In the genomic region with DNA sequence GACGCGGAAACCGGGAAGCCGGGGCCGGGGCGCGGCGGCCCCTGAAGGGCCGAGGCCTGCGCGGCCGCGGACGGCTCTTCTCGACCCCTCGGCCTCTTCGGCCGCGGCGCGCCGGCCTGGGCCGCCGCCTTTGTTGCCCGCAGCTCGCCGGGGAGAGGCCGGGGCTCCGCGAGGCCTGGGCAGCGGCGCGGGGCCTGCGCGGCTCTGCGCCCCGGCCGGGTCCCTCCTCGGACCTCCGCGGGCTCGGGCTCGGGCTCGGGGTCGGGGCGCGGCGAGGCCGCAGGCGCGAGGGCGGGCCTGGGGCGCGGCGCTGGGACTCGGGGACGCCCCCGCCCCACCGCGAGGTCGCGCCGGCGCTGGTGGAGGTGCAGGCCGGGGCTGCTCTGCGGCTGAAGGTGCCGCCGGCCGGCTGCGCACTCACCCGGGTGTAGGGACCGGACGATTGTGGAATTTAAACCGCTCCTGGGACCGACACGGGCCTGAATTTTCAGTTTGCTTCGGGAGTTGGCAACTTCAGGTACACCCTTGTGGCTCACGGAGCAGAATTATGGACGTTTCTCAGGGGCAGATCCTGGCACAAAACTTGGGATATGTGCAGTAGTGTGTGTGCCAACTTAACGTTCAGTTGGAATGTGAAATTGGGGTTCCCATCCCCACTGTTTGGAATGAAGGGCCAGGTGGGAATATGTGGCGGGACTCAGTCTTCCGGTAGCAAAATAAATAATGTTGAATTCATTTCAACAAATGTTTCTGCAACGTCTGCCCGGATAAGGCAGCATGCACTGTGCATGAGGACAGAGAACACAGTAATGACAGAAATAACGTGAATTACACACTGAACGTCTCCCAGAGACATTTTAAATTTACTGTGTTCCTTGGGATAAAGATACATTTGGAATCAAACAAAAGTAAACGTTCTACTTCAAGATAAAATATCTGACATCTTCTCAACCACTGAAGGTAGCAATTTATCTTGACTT, we compare ENCODE assay signal across 1 cellular context.
TF ChIP-seq lines count a peak whose summit lies in the region.

No MANE protein-coding gene starts in this region.

TF ChIP-seq in HepG2, 621 proteins besides CTCF, POLR2A, EP300 and RAD21 (continued from another document and continues in another):
- peak; percentile 6 for TF ChIP-seq SAP130 (CRISPR knock-in tag; IDR thresholded peaks at IDR 0.05; ENCODE audit: low read depth)
- peak; percentile 71 for TF ChIP-seq ZFY (CRISPR knock-in tag; IDR thresholded peaks at IDR 0.05)
- 0 out of 2 replicates have a peak, but pooled peaks have one; percentile 16 for TF ChIP-seq SALL1 (CRISPR knock-in tag; IDR thresholded peaks at IDR 0.05)
- TF ChIP-seq SNAPC5 (CRISPR knock-in tag; IDR thresholded peaks at IDR 0.05; ENCODE audit: borderline replicate concordance): no peak
- no peak for TF ChIP-seq FOXP1 (IDR thresholded peaks at IDR 0.05)
- no peak for TF ChIP-seq FOXP1 (CRISPR knock-in tag; IDR thresholded peaks at IDR 0.05)
- no peak for TF ChIP-seq ZNF761 (CRISPR knock-in tag; conservative IDR thresholded peaks at IDR 0.05)
- no peak for TF ChIP-seq ZNF274 (CRISPR knock-in tag; IDR thresholded peaks at IDR 0.05)
- TF ChIP-seq WIZ (CRISPR knock-in tag; IDR thresholded peaks at IDR 0.05): no peak
- TF ChIP-seq PHF8 (CRISPR knock-in tag; IDR thresholded peaks at IDR 0.05): peak; percentile 40
- 0 out of 2 replicates have a peak, but pooled peaks have one; percentile 19 for TF ChIP-seq DRAP1 (CRISPR knock-in tag; IDR thresholded peaks at IDR 0.05)
- TF ChIP-seq, protein P1, sequence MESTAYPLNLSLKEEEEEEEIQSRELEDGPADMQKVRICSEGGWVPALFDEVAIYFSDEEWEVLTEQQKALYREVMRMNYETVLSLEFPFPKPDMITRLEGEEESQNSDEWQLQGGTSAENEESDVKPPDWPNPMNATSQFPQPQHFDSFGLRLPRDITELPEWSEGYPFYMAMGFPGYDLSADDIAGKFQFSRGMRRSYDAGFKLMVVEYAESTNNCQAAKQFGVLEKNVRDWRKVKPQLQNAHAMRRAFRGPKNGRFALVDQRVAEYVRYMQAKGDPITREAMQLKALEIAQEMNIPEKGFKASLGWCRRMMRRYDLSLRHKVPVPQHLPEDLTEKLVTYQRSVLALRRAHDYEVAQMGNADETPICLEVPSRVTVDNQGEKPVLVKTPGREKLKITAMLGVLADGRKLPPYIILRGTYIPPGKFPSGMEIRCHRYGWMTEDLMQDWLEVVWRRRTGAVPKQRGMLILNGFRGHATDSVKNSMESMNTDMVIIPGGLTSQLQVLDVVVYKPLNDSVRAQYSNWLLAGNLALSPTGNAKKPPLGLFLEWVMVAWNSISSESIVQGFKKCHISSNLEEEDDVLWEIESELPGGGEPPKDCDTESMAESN (CRISPR knock-in tag; conservative IDR thresholded peaks at IDR 0.05): no peak
- TF ChIP-seq ZNF567 (CRISPR knock-in tag; IDR thresholded peaks at IDR 0.05; ENCODE audit: borderline replicate concordance): 0 out of 2 replicates have a peak, but pooled peaks have one; percentile 30
- TF ChIP-seq HMG20B (CRISPR knock-in tag; conservative IDR thresholded peaks at IDR 0.05): no peak
- TF ChIP-seq, protein P2, sequence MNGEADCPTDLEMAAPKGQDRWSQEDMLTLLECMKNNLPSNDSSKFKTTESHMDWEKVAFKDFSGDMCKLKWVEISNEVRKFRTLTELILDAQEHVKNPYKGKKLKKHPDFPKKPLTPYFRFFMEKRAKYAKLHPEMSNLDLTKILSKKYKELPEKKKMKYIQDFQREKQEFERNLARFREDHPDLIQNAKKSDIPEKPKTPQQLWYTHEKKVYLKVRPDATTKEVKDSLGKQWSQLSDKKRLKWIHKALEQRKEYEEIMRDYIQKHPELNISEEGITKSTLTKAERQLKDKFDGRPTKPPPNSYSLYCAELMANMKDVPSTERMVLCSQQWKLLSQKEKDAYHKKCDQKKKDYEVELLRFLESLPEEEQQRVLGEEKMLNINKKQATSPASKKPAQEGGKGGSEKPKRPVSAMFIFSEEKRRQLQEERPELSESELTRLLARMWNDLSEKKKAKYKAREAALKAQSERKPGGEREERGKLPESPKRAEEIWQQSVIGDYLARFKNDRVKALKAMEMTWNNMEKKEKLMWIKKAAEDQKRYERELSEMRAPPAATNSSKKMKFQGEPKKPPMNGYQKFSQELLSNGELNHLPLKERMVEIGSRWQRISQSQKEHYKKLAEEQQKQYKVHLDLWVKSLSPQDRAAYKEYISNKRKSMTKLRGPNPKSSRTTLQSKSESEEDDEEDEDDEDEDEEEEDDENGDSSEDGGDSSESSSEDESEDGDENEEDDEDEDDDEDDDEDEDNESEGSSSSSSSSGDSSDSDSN (CRISPR knock-in tag; IDR thresholded peaks at IDR 0.05): peak; percentile 73
- 0 out of 2 replicates have a peak, but pooled peaks have one; percentile 13 for TF ChIP-seq RBFOX2 (IDR thresholded peaks at IDR 0.05; ENCODE audit: low read depth, low read length)
- TF ChIP-seq YEATS4 (CRISPR knock-in tag; IDR thresholded peaks at IDR 0.05; ENCODE audit: borderline replicate concordance): peak; percentile 50; the same call in 1 of the 2 replicates
- TF ChIP-seq ZNF772 (CRISPR knock-in tag; IDR thresholded peaks at IDR 0.05): 0 out of 2 replicates have a peak, but pooled peaks have one; percentile 29
- TF ChIP-seq ZNF512 (CRISPR knock-in tag; IDR thresholded peaks at IDR 0.05): no peak
- no peak for TF ChIP-seq PAWR (CRISPR knock-in tag; IDR thresholded peaks at IDR 0.05; ENCODE audit: borderline replicate concordance)
- TF ChIP-seq KMT2A (CRISPR knock-in tag; IDR thresholded peaks at IDR 0.05): 0 out of 2 replicates have a peak, but pooled peaks have one; percentile 43
- 0 out of 2 replicates have a peak, but pooled peaks have one; percentile 18 for TF ChIP-seq KAT8 (CRISPR knock-in tag; IDR thresholded peaks at IDR 0.05)
- 0 out of 2 replicates have a peak, but pooled peaks have one; percentile 16 for TF ChIP-seq GATAD1 (CRISPR knock-in tag; IDR thresholded peaks at IDR 0.05)
- TF ChIP-seq AHR (CRISPR knock-in tag; IDR thresholded peaks at IDR 0.05): no peak
- TF ChIP-seq, protein P3, sequence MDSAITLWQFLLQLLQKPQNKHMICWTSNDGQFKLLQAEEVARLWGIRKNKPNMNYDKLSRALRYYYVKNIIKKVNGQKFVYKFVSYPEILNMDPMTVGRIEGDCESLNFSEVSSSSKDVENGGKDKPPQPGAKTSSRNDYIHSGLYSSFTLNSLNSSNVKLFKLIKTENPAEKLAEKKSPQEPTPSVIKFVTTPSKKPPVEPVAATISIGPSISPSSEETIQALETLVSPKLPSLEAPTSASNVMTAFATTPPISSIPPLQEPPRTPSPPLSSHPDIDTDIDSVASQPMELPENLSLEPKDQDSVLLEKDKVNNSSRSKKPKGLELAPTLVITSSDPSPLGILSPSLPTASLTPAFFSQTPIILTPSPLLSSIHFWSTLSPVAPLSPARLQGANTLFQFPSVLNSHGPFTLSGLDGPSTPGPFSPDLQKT (CRISPR knock-in tag; IDR thresholded peaks at IDR 0.05; ENCODE audit: borderline replicate concordance): no peak
- TF ChIP-seq, protein P4, sequence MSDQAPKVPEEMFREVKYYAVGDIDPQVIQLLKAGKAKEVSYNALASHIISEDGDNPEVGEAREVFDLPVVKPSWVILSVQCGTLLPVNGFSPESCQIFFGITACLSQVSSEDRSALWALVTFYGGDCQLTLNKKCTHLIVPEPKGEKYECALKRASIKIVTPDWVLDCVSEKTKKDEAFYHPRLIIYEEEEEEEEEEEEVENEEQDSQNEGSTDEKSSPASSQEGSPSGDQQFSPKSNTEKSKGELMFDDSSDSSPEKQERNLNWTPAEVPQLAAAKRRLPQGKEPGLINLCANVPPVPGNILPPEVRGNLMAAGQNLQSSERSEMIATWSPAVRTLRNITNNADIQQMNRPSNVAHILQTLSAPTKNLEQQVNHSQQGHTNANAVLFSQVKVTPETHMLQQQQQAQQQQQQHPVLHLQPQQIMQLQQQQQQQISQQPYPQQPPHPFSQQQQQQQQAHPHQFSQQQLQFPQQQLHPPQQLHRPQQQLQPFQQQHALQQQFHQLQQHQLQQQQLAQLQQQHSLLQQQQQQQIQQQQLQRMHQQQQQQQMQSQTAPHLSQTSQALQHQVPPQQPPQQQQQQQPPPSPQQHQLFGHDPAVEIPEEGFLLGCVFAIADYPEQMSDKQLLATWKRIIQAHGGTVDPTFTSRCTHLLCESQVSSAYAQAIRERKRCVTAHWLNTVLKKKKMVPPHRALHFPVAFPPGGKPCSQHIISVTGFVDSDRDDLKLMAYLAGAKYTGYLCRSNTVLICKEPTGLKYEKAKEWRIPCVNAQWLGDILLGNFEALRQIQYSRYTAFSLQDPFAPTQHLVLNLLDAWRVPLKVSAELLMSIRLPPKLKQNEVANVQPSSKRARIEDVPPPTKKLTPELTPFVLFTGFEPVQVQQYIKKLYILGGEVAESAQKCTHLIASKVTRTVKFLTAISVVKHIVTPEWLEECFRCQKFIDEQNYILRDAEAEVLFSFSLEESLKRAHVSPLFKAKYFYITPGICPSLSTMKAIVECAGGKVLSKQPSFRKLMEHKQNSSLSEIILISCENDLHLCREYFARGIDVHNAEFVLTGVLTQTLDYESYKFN (CRISPR knock-in tag; conservative IDR thresholded peaks at IDR 0.05): 0 out of 2 replicates have a peak, but pooled peaks have one; percentile 7
- no peak for TF ChIP-seq NFIB (CRISPR knock-in tag; IDR thresholded peaks at IDR 0.05; ENCODE audit: borderline replicate concordance)
- no peak for TF ChIP-seq SKIL (CRISPR knock-in tag; IDR thresholded peaks at IDR 0.05; ENCODE audit: borderline replicate concordance)
- TF ChIP-seq RNF2 (conservative IDR thresholded peaks at IDR 0.05; ENCODE audit: low read depth): no peak
- no peak for TF ChIP-seq MIER3 (CRISPR knock-in tag; IDR thresholded peaks at IDR 0.05; ENCODE audit: borderline replicate concordance)
- no peak for TF ChIP-seq STAG1 (CRISPR knock-in tag; IDR thresholded peaks at IDR 0.05)
- 0 out of 2 replicates have a peak, but pooled peaks have one; percentile 29 for TF ChIP-seq ZNF670 (CRISPR knock-in tag; IDR thresholded peaks at IDR 0.05; ENCODE audit: borderline replicate concordance)
- TF ChIP-seq, protein P5, sequence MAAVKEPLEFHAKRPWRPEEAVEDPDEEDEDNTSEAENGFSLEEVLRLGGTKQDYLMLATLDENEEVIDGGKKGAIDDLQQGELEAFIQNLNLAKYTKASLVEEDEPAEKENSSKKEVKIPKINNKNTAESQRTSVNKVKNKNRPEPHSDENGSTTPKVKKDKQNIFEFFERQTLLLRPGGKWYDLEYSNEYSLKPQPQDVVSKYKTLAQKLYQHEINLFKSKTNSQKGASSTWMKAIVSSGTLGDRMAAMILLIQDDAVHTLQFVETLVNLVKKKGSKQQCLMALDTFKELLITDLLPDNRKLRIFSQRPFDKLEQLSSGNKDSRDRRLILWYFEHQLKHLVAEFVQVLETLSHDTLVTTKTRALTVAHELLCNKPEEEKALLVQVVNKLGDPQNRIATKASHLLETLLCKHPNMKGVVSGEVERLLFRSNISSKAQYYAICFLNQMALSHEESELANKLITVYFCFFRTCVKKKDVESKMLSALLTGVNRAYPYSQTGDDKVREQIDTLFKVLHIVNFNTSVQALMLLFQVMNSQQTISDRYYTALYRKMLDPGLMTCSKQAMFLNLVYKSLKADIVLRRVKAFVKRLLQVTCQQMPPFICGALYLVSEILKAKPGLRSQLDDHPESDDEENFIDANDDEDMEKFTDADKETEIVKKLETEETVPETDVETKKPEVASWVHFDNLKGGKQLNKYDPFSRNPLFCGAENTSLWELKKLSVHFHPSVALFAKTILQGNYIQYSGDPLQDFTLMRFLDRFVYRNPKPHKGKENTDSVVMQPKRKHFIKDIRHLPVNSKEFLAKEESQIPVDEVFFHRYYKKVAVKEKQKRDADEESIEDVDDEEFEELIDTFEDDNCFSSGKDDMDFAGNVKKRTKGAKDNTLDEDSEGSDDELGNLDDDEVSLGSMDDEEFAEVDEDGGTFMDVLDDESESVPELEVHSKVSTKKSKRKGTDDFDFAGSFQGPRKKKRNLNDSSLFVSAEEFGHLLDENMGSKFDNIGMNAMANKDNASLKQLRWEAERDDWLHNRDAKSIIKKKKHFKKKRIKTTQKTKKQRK (IDR thresholded peaks at IDR 0.05; ENCODE audit: low read length): no peak
- peak; percentile 12 for TF ChIP-seq YY1 (IDR thresholded peaks at IDR 0.05; ENCODE audit: insufficient read depth, insufficient replicate concordance, low read depth, low read length)
- peak; percentile 5 for TF ChIP-seq MAX (IDR thresholded peaks at IDR 0.05)
- TF ChIP-seq ZFP36L2 (CRISPR knock-in tag; IDR thresholded peaks at IDR 0.05): no peak
- TF ChIP-seq EEA1 (CRISPR knock-in tag; IDR thresholded peaks at IDR 0.05; ENCODE audit: borderline replicate concordance): no peak
- 0 out of 2 replicates have a peak, but pooled peaks have one; percentile 41 for TF ChIP-seq ZNF234 (CRISPR knock-in tag; conservative IDR thresholded peaks at IDR 0.05)
- no peak for TF ChIP-seq NCOA2 (CRISPR knock-in tag; IDR thresholded peaks at IDR 0.05)
- no peak for TF ChIP-seq SYNCRIP (IDR thresholded peaks at IDR 0.05; ENCODE audit: insufficient read depth, low read depth, low read length)
- no peak for TF ChIP-seq ELF3 (CRISPR knock-in tag; IDR thresholded peaks at IDR 0.05)
- no peak for TF ChIP-seq ZBTB3 (CRISPR knock-in tag; IDR thresholded peaks at IDR 0.05; ENCODE audit: borderline replicate concordance, low read depth)
